ENCODE assay signal across 21 cellular contexts in genomic region chr15:80946576-80946975, GRCh38.
"Had no signal": no experiment of that assay in that cellular context is flagged by ENCODE, and none has a peak within 500 bp of the region (broad histone marks: within the 10 kb centered on the region; RNA-seq: fewer than 3 reads in every experiment).

No MANE protein-coding gene starts in this region.

- H3K4me1 ChIP-seq: Peyer's patch, SJSA1 had no signal

- DNase-seq: activated CD4-positive, alpha-beta T cell treated with anti-CD3 and anti-CD28 coated beads for 4 hours; activated CD8-positive, alpha-beta T cell treated with anti-CD3 and anti-CD28 coated beads for 36 hours; activated effector memory CD4-positive, alpha-beta T cell treated with Interleukin-2 at 50 U/mL for 16 hours; activated naive CD4-positive, alpha-beta T cell; activated T-cell treated with anti-CD3 and anti-CD28 coated beads, Interleukin-2, amount 50 U/mL, for 24 hours; aorta; NCI-H1092; NCI-H1417; NCI-H2029; NCI-H2107; NCI-H345; NCI-H510A; NCI-H69; Peyer's patch; SHP77; SW 1271 had no signal

- H3K9me3 Mint-ChIP-seq: activated CD8-positive, alpha-beta T cell treated with anti-CD3 and anti-CD28 coated beads for 36 hours; activated naive CD4-positive, alpha-beta T cell treated with anti-CD3 and anti-CD28 coated beads, Interleukin-2, amount 50 U/mL, for 24 hours; activated T-cell treated with anti-CD3 and anti-CD28 coated beads, Interleukin-2, amount 50 U/mL, for 24 hours; activated T-helper 1 cell treated with anti-CD3 and anti-CD28 coated beads, Interleukin-12 subunit alpha, Interleukin-12 subunit beta, Interleukin-2, Interleukin-4 antibody, amounts not matched to agents 30 ng/mL and 10 ng/mL and 1 ng/mL, durations not matched to agents 14 hours and 24 hours and 36 hours had no signal

- H3K4me3 ChIP-seq: Peyer's patch, SJSA1 had no signal

- ATAC-seq: activated CD4-positive, CD25-positive, alpha-beta regulatory T cell treated with anti-CD3 and anti-CD28 coated beads, Interleukin-2, amount 50 U/mL, for 24 hours; activated CD8-positive, alpha-beta T cell treated with anti-CD3 and anti-CD28 coated beads for 36 hours; SK-N-SH treated with all-trans-retinoic acid at 6 μM for 48 hours had no signal

- H3K9me3 ChIP-seq: Peyer's patch, SJSA1 had no signal

- H3K4me3 Mint-ChIP-seq: activated CD8-positive, alpha-beta T cell treated with anti-CD3 and anti-CD28 coated beads for 36 hours; activated naive CD4-positive, alpha-beta T cell treated with anti-CD3 and anti-CD28 coated beads, Interleukin-2, amount 50 U/mL, for 24 hours; activated T-cell treated with anti-CD3 and anti-CD28 coated beads, Interleukin-2, amount 50 U/mL, for 24 hours; activated T-helper 1 cell treated with anti-CD3 and anti-CD28 coated beads, Interleukin-12 subunit alpha, Interleukin-12 subunit beta, Interleukin-2, Interleukin-4 antibody, amounts not matched to agents 30 ng/mL and 10 ng/mL and 1 ng/mL, durations not matched to agents 14 hours and 24 hours and 36 hours had no signal

- H3K27me3 ChIP-seq: Peyer's patch, SJSA1 had no signal

- H3K27me3 Mint-ChIP-seq: activated CD8-positive, alpha-beta T cell treated with anti-CD3 and anti-CD28 coated beads for 36 hours; activated naive CD4-positive, alpha-beta T cell treated with anti-CD3 and anti-CD28 coated beads, Interleukin-2, amount 50 U/mL, for 24 hours; activated T-cell treated with anti-CD3 and anti-CD28 coated beads, Interleukin-2, amount 50 U/mL, for 24 hours had no signal

- H3K27ac Mint-ChIP-seq: activated CD8-positive, alpha-beta T cell treated with anti-CD3 and anti-CD28 coated beads for 36 hours; activated naive CD4-positive, alpha-beta T cell treated with anti-CD3 and anti-CD28 coated beads, Interleukin-2, amount 50 U/mL, for 24 hours; activated T-cell treated with anti-CD3 and anti-CD28 coated beads, Interleukin-2, amount 50 U/mL, for 24 hours; activated T-helper 1 cell treated with anti-CD3 and anti-CD28 coated beads, Interleukin-12 subunit alpha, Interleukin-12 subunit beta, Interleukin-2, Interleukin-4 antibody, amounts not matched to agents 30 ng/mL and 10 ng/mL and 1 ng/mL, durations not matched to agents 14 hours and 24 hours and 36 hours had no signal

- H3K4me1 Mint-ChIP-seq: activated naive CD4-positive, alpha-beta T cell treated with anti-CD3 and anti-CD28 coated beads, Interleukin-2, amount 50 U/mL, for 24 hours had no signal
